1 cellular context compared by ENCODE assay signal in genomic region chr7:84088669-84089278, GRCh38.
TF ChIP-seq lines count a peak whose summit lies in the region.

No MANE protein-coding gene starts in this region.

TF ChIP-seq in WTC11, 78 proteins besides CTCF, POLR2A, EP300 and RAD21:
- TF ChIP-seq RELA (CRISPR knock-in tag; IDR thresholded peaks at IDR 0.05; ENCODE audit: borderline replicate concordance) (no peak), ZNF263 (CRISPR knock-in tag; IDR thresholded peaks at IDR 0.05; ENCODE audit: low read depth) (no peak), CREB1 (CRISPR knock-in tag; IDR thresholded peaks at IDR 0.05) (no peak), NR1H2 (CRISPR knock-in tag; IDR thresholded peaks at IDR 0.05) (no peak), ERG (CRISPR knock-in tag; IDR thresholded peaks at IDR 0.05) (no peak), HMGXB4 (CRISPR knock-in tag; IDR thresholded peaks at IDR 0.05) (no peak), CDX4 (CRISPR knock-in tag; IDR thresholded peaks at IDR 0.05; ENCODE audit: borderline replicate concordance) (no peak), USF1 (CRISPR knock-in tag; IDR thresholded peaks at IDR 0.05) (no peak)
